In the genomic region with DNA sequence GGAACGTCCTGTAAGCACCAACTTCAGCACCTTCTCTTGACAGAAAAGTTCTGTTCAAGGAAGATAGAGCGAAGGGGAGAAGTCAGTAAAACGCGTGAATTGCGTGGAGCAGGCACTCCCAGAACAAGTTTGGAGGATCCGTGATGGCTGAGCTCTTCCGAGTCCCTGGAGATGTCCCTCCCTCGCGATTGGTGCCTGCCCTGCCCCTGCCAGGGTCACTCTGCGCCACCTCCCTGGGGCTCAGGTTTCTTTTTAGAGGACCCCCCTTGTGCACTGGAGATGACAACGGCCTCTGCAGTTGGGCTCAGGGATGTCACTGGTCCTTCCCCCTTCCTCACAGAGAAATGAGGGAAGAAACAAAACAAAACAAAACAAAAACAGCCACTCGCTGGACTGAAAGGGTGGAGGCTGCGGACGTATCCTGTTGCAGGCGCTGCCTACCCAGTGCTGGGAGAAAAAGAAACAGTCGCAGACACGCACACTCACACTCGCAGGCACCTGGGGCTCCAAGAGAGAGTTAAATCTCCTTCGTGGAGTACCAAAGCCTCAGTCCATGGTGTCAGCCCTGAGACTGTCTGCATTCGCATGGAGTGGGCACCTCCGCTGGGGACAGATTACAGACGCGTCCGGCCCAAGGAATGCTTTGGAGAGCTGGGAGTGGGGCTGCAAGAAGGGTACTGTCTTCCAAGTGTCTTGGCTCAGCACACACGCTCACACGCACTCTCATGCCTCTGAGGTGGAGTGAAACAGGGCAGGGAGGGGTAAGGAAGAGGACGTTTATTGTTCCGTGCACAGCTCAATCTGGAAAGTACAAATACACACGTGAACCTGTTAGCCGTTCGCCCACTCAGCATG, we compare ENCODE assay signal across 12 cellular contexts.
DNase-seq lines count a peak whose midpoint lies in the region; ATAC-seq and TF ChIP-seq lines count a peak whose summit lies in the region.
"Had no signal": no experiment of that assay in that cellular context is flagged by ENCODE, and none has a peak within 500 bp of the region (broad histone marks: within the 10 kb centered on the region; RNA-seq: fewer than 3 reads in every experiment).

No MANE protein-coding gene starts in this region.

- H3K4me2 ChIP-seq in smooth muscle cell: peak overlapping the region; percentile 36
- no peak overlapping the region for H3K4me2 ChIP-seq in SK-N-SH

- H3K9ac ChIP-seq in HUES64 (ENCODE audit: low read depth, low read length) (no peak overlapping the region), smooth muscle cell (ENCODE audit: low read depth) (no peak overlapping the region), SK-N-SH (no peak overlapping the region)

- no peak for TF ChIP-seq EP300 in SK-N-SH (IDR thresholded peaks at IDR 0.05; ENCODE audit: borderline replicate concordance in 1 of 2, low read depth in 1 of 2, low read length in 1 of 2)

- H3K79me2 ChIP-seq in smooth muscle cell (ENCODE audit: low read depth) (no peaks in the 10 kb centered on the region), SK-N-SH (ENCODE audit: insufficient read depth) (no peaks in the 10 kb centered on the region)

- H2AFZ ChIP-seq in smooth muscle cell (ENCODE audit: low read depth) (no peak overlapping the region), SK-N-SH (ENCODE audit: low read depth) (no peak overlapping the region)

- H3K9me2 ChIP-seq in SK-N-SH: no peaks in the 10 kb centered on the region

- no peaks in the 10 kb centered on the region for H3F3A ChIP-seq in smooth muscle cell (ENCODE audit: low read depth)
- no peaks in the 10 kb centered on the region for H3F3A ChIP-seq in SK-N-SH (replicated peaks; ENCODE audit: insufficient read depth)

- H3K27ac ChIP-seq in HUES64 (ENCODE audit: low read depth, low read length) (no peak overlapping the region), smooth muscle cell (ENCODE audit: low read depth) (no peak overlapping the region), SK-N-SH (ENCODE audit: low read depth in 2 of 2, low read length in 1 of 2) (no peak overlapping the region)
- H3K27ac ChIP-seq: tibial artery had no signal

- H3K4me3 ChIP-seq in HUES64 (ENCODE audit: low read length) (peak overlapping the region; percentile 27; the same call in 1 of the 2 replicates), astrocyte of the spinal cord (ENCODE audit: low read depth, low read length) (peak overlapping the region; percentile 42), smooth muscle cell (no peak overlapping the region), SK-N-SH (ENCODE audit: low read depth in 2 of 2, low read length in 1 of 2) (no peak overlapping the region)

- H3K36me3 ChIP-seq in HUES64 (ENCODE audit: insufficient read depth, low read length): no peaks in the 10 kb centered on the region
- no peaks in the 10 kb centered on the region for H3K36me3 ChIP-seq in smooth muscle cell (ENCODE audit: low read depth)
- no peaks in the 10 kb centered on the region for H3K36me3 ChIP-seq in SK-N-SH (replicated peaks in 1 of 2; ENCODE audit: control insufficient read depth in 1 of 2, insufficient read depth in 2 of 2, low read length in 1 of 2)
- H3K36me3 ChIP-seq: tibial artery had no signal

- DNase-seq in astrocyte of the spinal cord (ENCODE audit: low read depth, low spot score) (no peak), left colon (no peak), smooth muscle cell (lab: John Stamatoyannopoulos, UW; ENCODE audit: unreplicated experiment) (no peak), SK-N-SH (no peak)
- DNase-seq in activated CD8-positive, alpha-beta memory T cell treated with anti-CD3 and anti-CD28 coated beads, Interleukin-2, amount 50 U/mL, for 4 hours: no peak
- no peak for DNase-seq in stimulated activated CD4-positive, alpha-beta T cell treated with anti-CD3 and anti-CD28 coated beads, Interleukin-1b, Interleukin-23, amount 100 ng/mL, for 48 hours
- DNase-seq: naive thymus-derived CD8-positive, alpha-beta T cell; NCI-H2171 treated with DMSO at 0.1 percent for 48 hours; RPMI8226; tibial artery had no signal

- peak; percentile 26 for ATAC-seq in left colon
- no peak for ATAC-seq in HG02840 (IDR thresholded peaks at IDR 0.05; ENCODE audit: low FRiP score, unreplicated experiment)
- ATAC-seq: naive thymus-derived CD8-positive, alpha-beta T cell had no signal

- H3K27me3 ChIP-seq in HUES64 (ENCODE audit: insufficient read depth, low read length) (peaks cover 54% of the 10 kb centered on the region), smooth muscle cell (ENCODE audit: low read depth) (peaks cover 4% of the 10 kb centered on the region), SK-N-SH (ENCODE audit: insufficient read depth) (no peaks in the 10 kb centered on the region)
- H3K27me3 ChIP-seq: tibial artery had no signal

- H3K9me3 ChIP-seq in HUES64 (ENCODE audit: insufficient read depth, low read depth, low read length) (no peaks in the 10 kb centered on the region), smooth muscle cell (replicated peaks; ENCODE audit: low read depth) (no peaks in the 10 kb centered on the region), SK-N-SH (no peaks in the 10 kb centered on the region)
- H3K9me3 ChIP-seq: tibial artery had no signal

- CTCF ChIA-PET in SK-N-SH (lab: Yijun Ruan, JAX): no interaction called here

- no peaks in the 10 kb centered on the region for H4K20me1 ChIP-seq in smooth muscle cell (ENCODE audit: low read depth)
- H4K20me1 ChIP-seq in SK-N-SH (ENCODE audit: insufficient read depth): no peaks in the 10 kb centered on the region

- POLR2A ChIA-PET in SK-N-SH (lab: Yijun Ruan, JAX): no interaction called here

- 91% methylated on average over 31 of the region's 31 CpGs for WGBS in HUES64
- WGBS in smooth muscle cell (ENCODE audit: low lambda C conversion rate): 74% methylated on average over 31 of the region's 31 CpGs
- WGBS in SK-N-SH (ENCODE audit: low lambda C conversion rate): 62% methylated on average over 31 of the region's 31 CpGs

- in situ Hi-C loops in astrocyte of the spinal cord (cut with HindIII; ENCODE audit: low sequenced_read_pairs): no loop called here

- H3K4me1 ChIP-seq in HUES64 (ENCODE audit: insufficient read depth, low read length): peaks cover 3% of the 10 kb centered on the region; the same call in 1 of the 2 replicates
- no peaks in the 10 kb centered on the region for H3K4me1 ChIP-seq in smooth muscle cell (ENCODE audit: low read depth)
- no peaks in the 10 kb centered on the region for H3K4me1 ChIP-seq in SK-N-SH (ENCODE audit: control insufficient read depth in 1 of 2, insufficient read depth in 2 of 2, low read depth in 1 of 2, low read length in 1 of 2)
- H3K4me1 ChIP-seq: tibial artery had no signal

- intact Hi-C loops in left colon (cut with DNase I, micrococcal nuclease): no loop called here

- no peak for TF ChIP-seq RAD21 in SK-N-SH (IDR thresholded peaks at IDR 0.05; ENCODE audit: low read length)

- TF ChIP-seq CTCF in astrocyte of the spinal cord (IDR thresholded peaks at IDR 0.05; ENCODE audit: low read depth, low read length) (no peak), smooth muscle cell (IDR thresholded peaks at IDR 0.05; ENCODE audit: borderline replicate concordance, insufficient read depth, poor library complexity, severe bottlenecking) (no peak), SK-N-SH (IDR thresholded peaks at IDR 0.05) (no peak)

TF ChIP-seq in SK-N-SH, 30 proteins besides CTCF, POLR2A, EP300 and RAD21 (continues in another document):
- TF ChIP-seq ELF1 (IDR thresholded peaks at IDR 0.05) (no peak), TAF1 (IDR thresholded peaks at IDR 0.05; ENCODE audit: borderline replicate concordance, low read depth, low read length) (no peak), EZH2phosphoT487 (IDR thresholded peaks at IDR 0.05; ENCODE audit: borderline replicate concordance, low read depth) (no peak), MXI1 (IDR thresholded peaks at IDR 0.05; ENCODE audit: low read depth, low read length) (no peak), GABPA (IDR thresholded peaks at IDR 0.05; ENCODE audit: low read depth) (no peak), TEAD4 (IDR thresholded peaks at IDR 0.05; ENCODE audit: borderline replicate concordance, insufficient read depth) (no peak), JUND (IDR thresholded peaks at IDR 0.05) (no peak), POLR2AphosphoS5 (IDR thresholded peaks at IDR 0.05; ENCODE audit: low read depth, low read length) (no peak)
- TF ChIP-seq, protein P1, sequence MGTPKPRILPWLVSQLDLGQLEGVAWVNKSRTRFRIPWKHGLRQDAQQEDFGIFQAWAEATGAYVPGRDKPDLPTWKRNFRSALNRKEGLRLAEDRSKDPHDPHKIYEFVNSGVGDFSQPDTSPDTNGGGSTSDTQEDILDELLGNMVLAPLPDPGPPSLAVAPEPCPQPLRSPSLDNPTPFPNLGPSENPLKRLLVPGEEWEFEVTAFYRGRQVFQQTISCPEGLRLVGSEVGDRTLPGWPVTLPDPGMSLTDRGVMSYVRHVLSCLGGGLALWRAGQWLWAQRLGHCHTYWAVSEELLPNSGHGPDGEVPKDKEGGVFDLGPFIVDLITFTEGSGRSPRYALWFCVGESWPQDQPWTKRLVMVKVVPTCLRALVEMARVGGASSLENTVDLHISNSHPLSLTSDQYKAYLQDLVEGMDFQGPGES (IDR thresholded peaks at IDR 0.05; ENCODE audit: low read depth, low read length): no peak
- TF ChIP-seq, protein P2, sequence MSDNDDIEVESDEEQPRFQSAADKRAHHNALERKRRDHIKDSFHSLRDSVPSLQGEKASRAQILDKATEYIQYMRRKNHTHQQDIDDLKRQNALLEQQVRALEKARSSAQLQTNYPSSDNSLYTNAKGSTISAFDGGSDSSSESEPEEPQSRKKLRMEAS (IDR thresholded peaks at IDR 0.05; ENCODE audit: low read depth): no peak

Comparison
In these comparisons a context has a peak if more than half of its experiments do, and no peak if none do; other contexts are left out.
1. H3K4me3 ChIP-seq: peak in HUES64 (single experiment) and astrocyte of the spinal cord (single experiment); none in smooth muscle cell (single experiment) and SK-N-SH (0 of 2).